28 cellular contexts compared by ENCODE assay signal in the genomic region with DNA sequence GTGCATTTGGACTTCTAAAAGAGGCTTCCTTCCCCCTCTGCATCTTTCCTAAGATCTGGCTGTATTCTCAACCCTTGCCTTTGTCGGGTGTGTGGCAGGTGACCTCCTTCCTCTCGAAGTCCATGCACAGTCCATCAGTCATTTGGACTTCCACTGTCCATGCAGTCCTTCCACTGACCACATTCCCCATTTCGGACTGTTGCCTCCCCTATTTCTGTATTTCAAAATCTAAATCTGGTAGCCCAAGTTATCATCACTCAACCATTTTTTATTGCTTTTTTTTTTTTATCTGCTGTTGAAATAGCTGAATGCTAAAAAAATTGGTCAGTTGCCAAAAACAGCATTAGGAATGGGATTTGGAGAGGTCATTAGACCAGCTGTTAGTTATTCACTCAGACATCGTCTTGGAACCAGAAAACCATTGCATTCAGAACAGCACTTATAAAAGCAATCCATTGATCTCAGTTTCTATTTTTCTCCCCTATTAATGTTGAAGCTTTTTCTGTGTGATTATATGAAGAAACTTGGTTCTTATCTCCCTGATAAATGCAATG.
DNase-seq lines count a peak whose midpoint lies in the region; ATAC-seq, FAIRE-seq and TF ChIP-seq lines count a peak whose summit lies in the region.
"Had no signal": no experiment of that assay in that cellular context is flagged by ENCODE, and none has a peak within 500 bp of the region (broad histone marks: within the 10 kb centered on the region; RNA-seq: fewer than 3 reads in every experiment).

No MANE protein-coding gene starts in this region.

- H3K9me3 ChIP-seq in astrocyte (ENCODE audit: insufficient read depth, low read depth, low read length) = no peaks in the 10 kb centered on the region
- H3K9me3 ChIP-seq: esophagus squamous epithelium, neutrophil, SK-N-SH, upper lobe of left lung had no signal

- no peaks in the 10 kb centered on the region for H3K79me2 ChIP-seq in astrocyte (ENCODE audit: insufficient read depth, low read length)

- no peak overlapping the region for H3K9ac ChIP-seq in astrocyte (ENCODE audit: low read length)
- H3K9ac ChIP-seq: SK-N-SH had no signal

- no peaks in the 10 kb centered on the region for H3K27me3 ChIP-seq in astrocyte (ENCODE audit: insufficient read depth, low read length)
- H3K27me3 ChIP-seq: cardiac muscle cell, esophagus squamous epithelium, neutrophil, upper lobe of left lung had no signal

- DNase-seq in NCI-H1417 (lab: John Stamatoyannopoulos, UW) = peak in 2 of 3 experiments; percentile 4 to 9
- no peak for DNase-seq in NCI-H1417 treated with DMSO at 0.1 percent for 48 hours (lab: John Stamatoyannopoulos, UW)
- peak; percentile 31 for DNase-seq in M059J (ENCODE audit: low read depth)
- peak; percentile 52 for DNase-seq in astrocyte (ENCODE audit: low read depth)
- DNase-seq in iris pigment epithelial cell (ENCODE audit: low read depth) = peak; percentile 39
- DNase-seq: activated CD4-positive, alpha-beta T cell treated with anti-CD3 and anti-CD28 coated beads for 36 hours; activated T-cell treated with anti-CD3 and anti-CD28 coated beads, Interleukin-2, amount 50 U/mL, for 4 hours; AML-193; CD8-positive, alpha-beta memory T cell; esophagus squamous epithelium; mesenchymal stem cell; NCI-H1436; NCI-H2171; NCI-H69; SK-N-SH; upper lobe of left lung had no signal

- H3K27ac Mint-ChIP-seq in astrocyte (ENCODE audit: unreplicated experiment) = no peak overlapping the region
- H3K27ac Mint-ChIP-seq: activated CD4-positive, alpha-beta T cell treated with anti-CD3 and anti-CD28 coated beads for 36 hours; CD8-positive, alpha-beta memory T cell; dendritic cell treated with granulocyte-macrophage colony-stimulating factor and Interleukin-4, amounts not matched to agents 40 ng/mL and 50 ng/mL, for 4 days; GM23338; progenitor cell of endocrine pancreas had no signal

- H3K27me3 Mint-ChIP-seq in astrocyte (ENCODE audit: low read depth, unreplicated experiment) = no peaks in the 10 kb centered on the region
- H3K27me3 Mint-ChIP-seq: CD8-positive, alpha-beta memory T cell; dendritic cell treated with granulocyte-macrophage colony-stimulating factor and Interleukin-4, amounts not matched to agents 40 ng/mL and 50 ng/mL, for 4 days; progenitor cell of endocrine pancreas had no signal

- H3K4me3 ChIP-seq in astrocyte (ENCODE audit: insufficient read depth, low read depth, low read length) = no peak overlapping the region
- H3K4me3 ChIP-seq: cardiac muscle cell, esophagus squamous epithelium, GM23338, skin epidermis, upper lobe of left lung had no signal

- no peak for FAIRE-seq in astrocyte (lab: Jason Lieb, UNC)
- FAIRE-seq: HepG2 had no signal

- H3K4me1 ChIP-seq in astrocyte (ENCODE audit: insufficient read depth, low read length) = no peaks in the 10 kb centered on the region
- H3K4me1 ChIP-seq: esophagus squamous epithelium, upper lobe of left lung had no signal

- H4K20me1 ChIP-seq in astrocyte (ENCODE audit: insufficient read depth, low read length) = no peaks in the 10 kb centered on the region

- H3K9me3 Mint-ChIP-seq in astrocyte (ENCODE audit: unreplicated experiment) = no peaks in the 10 kb centered on the region
- H3K9me3 Mint-ChIP-seq: activated T-cell treated with anti-CD3 and anti-CD28 coated beads, Interleukin-2, amount 50 U/mL, for 4 hours; dendritic cell treated with granulocyte-macrophage colony-stimulating factor and Interleukin-4, amounts not matched to agents 40 ng/mL and 50 ng/mL, for 4 days; GM23338 had no signal

- H3K27ac ChIP-seq in astrocyte (ENCODE audit: low read depth, low read length) = no peak overlapping the region
- H3K27ac ChIP-seq: cardiac muscle cell, esophagus squamous epithelium, HL-60, neutrophil, RWPE1, skin epidermis, upper lobe of left lung had no signal

- H3K4me1 Mint-ChIP-seq in astrocyte (ENCODE audit: low read depth, unreplicated experiment) = no peaks in the 10 kb centered on the region
- H3K4me1 Mint-ChIP-seq: activated CD4-positive, alpha-beta T cell treated with anti-CD3 and anti-CD28 coated beads for 36 hours; CD8-positive, alpha-beta memory T cell; GM23338 had no signal

- H3K4me2 ChIP-seq in astrocyte (ENCODE audit: low read length) = no peak overlapping the region
- H3K4me2 ChIP-seq: GM23338, SK-N-SH had no signal

- no peak overlapping the region for H2AFZ ChIP-seq in astrocyte (ENCODE audit: low read depth, low read length)
- H2AFZ ChIP-seq: GM23338 had no signal

- H3K4me3 Mint-ChIP-seq in astrocyte (ENCODE audit: unreplicated experiment) = no peak overlapping the region
- H3K4me3 Mint-ChIP-seq: activated CD4-positive, alpha-beta T cell treated with anti-CD3 and anti-CD28 coated beads for 36 hours; activated T-cell treated with anti-CD3 and anti-CD28 coated beads, Interleukin-2, amount 50 U/mL, for 4 hours; CD8-positive, alpha-beta memory T cell; dendritic cell treated with granulocyte-macrophage colony-stimulating factor and Interleukin-4, amounts not matched to agents 40 ng/mL and 50 ng/mL, for 4 days; GM23338 had no signal

- ATAC-seq in HG02852 (IDR thresholded peaks at IDR 0.05; ENCODE audit: unreplicated experiment) (no peak), HG02973 (IDR thresholded peaks at IDR 0.05; ENCODE audit: unreplicated experiment) (no peak), GM18517 (IDR thresholded peaks at IDR 0.05; ENCODE audit: unreplicated experiment) (no peak)
- ATAC-seq: activated CD4-positive, alpha-beta T cell treated with anti-CD3 and anti-CD28 coated beads for 36 hours; activated T-cell treated with anti-CD3 and anti-CD28 coated beads, Interleukin-2, amount 50 U/mL, for 4 hours; GM23338; HepG2 had no signal

- TF ChIP-seq CTCF in astrocyte (IDR thresholded peaks at IDR 0.05; ENCODE audit: insufficient read depth, low read depth, low read length) = no peak

- H3K36me3 ChIP-seq in astrocyte (ENCODE audit: insufficient read depth, low read length) = no peaks in the 10 kb centered on the region
- H3K36me3 ChIP-seq: cardiac muscle cell, esophagus squamous epithelium, neutrophil, upper lobe of left lung had no signal

- no peaks in the 10 kb centered on the region for H3K36me3 Mint-ChIP-seq in astrocyte (ENCODE audit: low read depth, unreplicated experiment)
- H3K36me3 Mint-ChIP-seq: CD8-positive, alpha-beta memory T cell had no signal
